Comparison of ENCODE assay signal across 11 cellular contexts in genomic region chr11:57641011-57641410, GRCh38. TPM values are rescaled to one million over a fixed set of nuclear protein-coding genes. Genes with fewer than 3 reads are reported as not detected.
DNase-seq lines count a peak whose midpoint lies in the region; ATAC-seq and TF ChIP-seq lines count a peak whose summit lies in the region.
"Had no signal": no experiment of that assay in that cellular context is flagged by ENCODE, and none has a peak within 500 bp of the region (broad histone marks: within the 10 kb centered on the region; RNA-seq: fewer than 3 reads in every experiment).

No MANE protein-coding gene starts in this region.

- CTCF ChIA-PET in activated CD4-positive, alpha-beta memory T cell treated with anti-CD3 and anti-CD28 coated beads, Interleukin-2, amount 10 ng/mL, durations not matched to agents 7 days and 5 days (lab: Charles Lee): interaction anchor here (0.6 to 9.2 kb wide), 26 partner anchors 9 to 347 kb away, joined by 3 to 206 read pairs (median 5); partner anchors contain the start of genes P2RX3, TIMM10 and UBE2L6

- POLR2A ChIA-PET in activated CD4-positive, alpha-beta memory T cell treated with anti-CD3 and anti-CD28 coated beads, Interleukin-2, amount 10 ng/mL, durations not matched to agents 7 days and 5 days (lab: Charles Lee): interaction anchor here (0.5 to 1.1 kb wide), 3 partner anchors 66 to 82 kb away, joined by 3 to 5 read pairs (median 4); partner anchors contain the start of gene UBE2L6

- TF ChIP-seq CTCF in left ventricle myocardium inferior (IDR thresholded peaks at IDR 0.05; ENCODE audit: borderline replicate concordance) (no peak), Peyer's patch (IDR thresholded peaks at IDR 0.05) (no peak)

- H3K9me3 Mint-ChIP-seq in activated CD4-positive, alpha-beta memory T cell treated with anti-CD3 and anti-CD28 coated beads, Interleukin-2, amount 10 ng/mL, durations not matched to agents 7 days and 5 days: no peaks in the 10 kb centered on the region
- H3K9me3 Mint-ChIP-seq: naive thymus-derived CD8-positive, alpha-beta T cell had no signal

- H3K4me1 Mint-ChIP-seq in activated CD4-positive, alpha-beta memory T cell treated with anti-CD3 and anti-CD28 coated beads, Interleukin-2, amount 10 ng/mL, durations not matched to agents 7 days and 5 days: peaks cover 15% of the 10 kb centered on the region

- ATAC-seq in Right ventricle myocardium inferior: peak; percentile 36
- ATAC-seq in left cardiac atrium: peak in 1 of 2 donors; percentile 12
- ATAC-seq in HG03442 (IDR thresholded peaks at IDR 0.05; ENCODE audit: unreplicated experiment): no peak
- no peak for ATAC-seq in HG03439 (IDR thresholded peaks at IDR 0.05; ENCODE audit: unreplicated experiment)

- H3K27ac ChIP-seq in left ventricle myocardium inferior (replicated peaks) (no peak overlapping the region), SK-N-MC (peak overlapping the region; percentile 92), Peyer's patch (no peak overlapping the region)

- H3K4me3 ChIP-seq in left ventricle myocardium inferior (no peak overlapping the region), SK-N-MC (no peak overlapping the region), Peyer's patch (no peak overlapping the region)

- H3K4me3 Mint-ChIP-seq in activated CD4-positive, alpha-beta memory T cell treated with anti-CD3 and anti-CD28 coated beads, Interleukin-2, amount 10 ng/mL, durations not matched to agents 7 days and 5 days: no peak overlapping the region

- peaks cover 6% of the 10 kb centered on the region for H3K27me3 ChIP-seq in left ventricle myocardium inferior (ENCODE audit: low read depth)
- H3K27me3 ChIP-seq in Peyer's patch: no peaks in the 10 kb centered on the region

- H3K9me3 ChIP-seq in left ventricle myocardium inferior (replicated peaks) (no peaks in the 10 kb centered on the region), SK-N-MC (ENCODE audit: low read depth, low read length) (no peaks in the 10 kb centered on the region), Peyer's patch (no peaks in the 10 kb centered on the region)

- no peaks in the 10 kb centered on the region for H3K36me3 Mint-ChIP-seq in activated CD4-positive, alpha-beta memory T cell treated with anti-CD3 and anti-CD28 coated beads, Interleukin-2, amount 10 ng/mL, durations not matched to agents 7 days and 5 days (ENCODE audit: low read depth)
- H3K36me3 Mint-ChIP-seq: naive thymus-derived CD8-positive, alpha-beta T cell had no signal

- no peak overlapping the region for H3K27ac Mint-ChIP-seq in activated CD4-positive, alpha-beta memory T cell treated with anti-CD3 and anti-CD28 coated beads, Interleukin-2, amount 10 ng/mL, durations not matched to agents 7 days and 5 days

- H3K27me3 Mint-ChIP-seq in activated CD4-positive, alpha-beta memory T cell treated with anti-CD3 and anti-CD28 coated beads, Interleukin-2, amount 10 ng/mL, durations not matched to agents 7 days and 5 days: peaks cover 42% of the 10 kb centered on the region

- H3K36me3 ChIP-seq in left ventricle myocardium inferior: no peaks in the 10 kb centered on the region
- 0 out of 2 replicates have a peak, but pooled peaks cover 3% of the 10 kb centered on the region for H3K36me3 ChIP-seq in SK-N-MC (ENCODE audit: insufficient read depth, low read length)
- no peaks in the 10 kb centered on the region for H3K36me3 ChIP-seq in Peyer's patch

- DNase-seq in Right ventricle myocardium inferior (ENCODE audit: missing footprints): no peak
- DNase-seq in left ventricle myocardium inferior: no peak
- no peak for DNase-seq in SK-N-MC (ENCODE audit: low read depth, low spot score)
- DNase-seq in left cardiac atrium: peak; percentile 32
- no peak for DNase-seq in activated CD4-positive, alpha-beta memory T cell treated with anti-CD3 and anti-CD28 coated beads, Interleukin-2, amount 10 ng/mL, durations not matched to agents 7 days and 5 days
- no peak for DNase-seq in Peyer's patch
- DNase-seq: GOT3, NCI-H510A had no signal

- no peak overlapping the region for H3K9ac ChIP-seq in SK-N-MC (ENCODE audit: insufficient read length)

- H3K4me1 ChIP-seq in left ventricle myocardium inferior (peaks cover 64% of the 10 kb centered on the region), Peyer's patch (peaks cover 0 to 24% (median 6%) of the 10 kb centered on the region in 4 donors)

- TF ChIP-seq POLR2A in Peyer's patch (IDR thresholded peaks at IDR 0.05): no peak

- intact Hi-C loops in Right ventricle myocardium inferior (cut with DNase I) (loop anchor here (2.0 to 5.0 kb wide), 2 partner anchors 184 to 294 kb away; no protein-coding TSS in a partner anchor), left ventricle myocardium inferior (cut with micrococcal nuclease) (loop anchor here (5.0 kb wide), 1 partner anchor 74 kb away; the partner anchor contains the start of gene UBE2L6), left cardiac atrium (cut with DNase I) (loop anchor here (2.0 to 10.0 kb wide), 6 partner anchors 72 to 874 kb away; partner anchors contain the start of genes RTN4RL2 (in 1 of the 2) and UBE2L6 (in 1 of the 2))

RNA-seq across cellular contexts. Expression of gene YPEL4, which starts 8.7 kb away (rescaled TPM):
- total RNA-seq in Right ventricle myocardium inferior (0.51 TPM), left ventricle myocardium inferior (0.55 TPM), left cardiac atrium (1 to 10 TPM in 1 of 2 donors, under 1 TPM in 1; 0.47 to 1.1 TPM), Peyer's patch (1 to 10 TPM in 1 of 4 donors, under 1 TPM in 3; 0.35 to 2.5 (median 0.71) TPM)
- 1 to 10 TPM; 1.5 to 2.2 TPM for total RNA-seq in activated CD4-positive, alpha-beta memory T cell treated with anti-CD3 and anti-CD28 coated beads, Interleukin-2, amount 10 ng/mL, durations not matched to agents 7 days and 5 days

RNA-seq across cellular contexts. Expression of gene CLP1, which starts 16.6 kb away (rescaled TPM):
- total RNA-seq in Right ventricle myocardium inferior: 6.2 TPM
- total RNA-seq in left ventricle myocardium inferior: 6.0 TPM
- total RNA-seq in left cardiac atrium: 1 to 10 TPM; 6.9 to 8.5 TPM
- total RNA-seq in activated CD4-positive, alpha-beta memory T cell treated with anti-CD3 and anti-CD28 coated beads, Interleukin-2, amount 10 ng/mL, durations not matched to agents 7 days and 5 days: 10 to 100 TPM; 14.8 to 17.5 TPM
- total RNA-seq in Peyer's patch: 10 to 100 TPM in 3 of 4 donors, 1 to 10 TPM in 1; 9.1 to 16.1 (median 12.8) TPM

RNA-seq across cellular contexts. Expression of gene ZDHHC5, which starts 26.9 kb away (rescaled TPM):
- 44.9 TPM for total RNA-seq in Right ventricle myocardium inferior
- 45.8 TPM for total RNA-seq in left ventricle myocardium inferior
- total RNA-seq in left cardiac atrium: 10 to 100 TPM; 51.3 to 60.7 TPM
- total RNA-seq in activated CD4-positive, alpha-beta memory T cell treated with anti-CD3 and anti-CD28 coated beads, Interleukin-2, amount 10 ng/mL, durations not matched to agents 7 days and 5 days: 10 to 100 TPM; 77.6 to 86.6 TPM
- total RNA-seq in Peyer's patch: 10 to 100 TPM; 27.2 to 69.7 (median 60.1) TPM

RNA-seq across cellular contexts. Expression of gene SERPING1, which starts 43.5 kb away (rescaled TPM):
- total RNA-seq in Right ventricle myocardium inferior: 157 TPM
- 94.6 TPM for total RNA-seq in left ventricle myocardium inferior
- 100 to 1,000 TPM; 198 to 266 TPM for total RNA-seq in left cardiac atrium
- under 1 TPM; 0.55 to 0.93 TPM for total RNA-seq in activated CD4-positive, alpha-beta memory T cell treated with anti-CD3 and anti-CD28 coated beads, Interleukin-2, amount 10 ng/mL, durations not matched to agents 7 days and 5 days
- 100 to 1,000 TPM in 2 of 4 donors, 10 to 100 TPM in 2; 29.9 to 158 (median 93.1) TPM for total RNA-seq in Peyer's patch
- total RNA-seq: naive thymus-derived CD8-positive, alpha-beta T cell had no signal
